ENCODE assay signal across 7 cellular contexts in genomic region chr15:84599906-84600305, GRCh38. TPM values are rescaled to one million over a fixed set of nuclear protein-coding genes. Genes with fewer than 3 reads are reported as not detected.
A peak's percentile ranks its signal among the peaks of the same experiment; 100 is the strongest.
DNase-seq lines count a peak whose midpoint lies in the region; ATAC-seq lines count a peak whose summit lies in the region.

No MANE protein-coding gene starts in this region.

- H3K4me1 Mint-ChIP-seq in effector memory CD8-positive, alpha-beta T cell (ENCODE audit: low read depth in 2 of 2): peaks cover 37 to 60% of the 10 kb centered on the region in 2 donors

- ATAC-seq in effector memory CD8-positive, alpha-beta T cell (replicated peaks): no peak
- no peak for ATAC-seq in esophagus mucosa
- ATAC-seq in GM19035 (IDR thresholded peaks at IDR 0.05; ENCODE audit: unreplicated experiment): no peak

- H3K36me3 Mint-ChIP-seq in effector memory CD8-positive, alpha-beta T cell (ENCODE audit: insufficient read depth): peaks cover 16% of the 10 kb centered on the region

- intact Hi-C loops in posterior vena cava (cut with DNase I): loop anchor here (10.0 kb wide), 3 partner anchors 145 to 325 kb away; partner anchors contain the start of gene ZNF592 (in 1 of the 2)

- H3K27ac Mint-ChIP-seq in effector memory CD8-positive, alpha-beta T cell: peak overlapping the region in 1 of 2 donors; percentile 90

- H3K27me3 Mint-ChIP-seq in effector memory CD8-positive, alpha-beta T cell: no peaks in the 10 kb centered on the region

- DNase-seq in COLO668 (lab: John Stamatoyannopoulos, UW; ENCODE audit: unreplicated experiment) (peak; percentile 19), NCI-H146 (lab: John Stamatoyannopoulos, UW) (peak; percentile 52), posterior vena cava (ENCODE audit: low spot score) (peak; percentile 71), kidney tubule cell (ENCODE audit: low spot score) (no peak)
- no peak for DNase-seq in effector memory CD8-positive, alpha-beta T cell

- peak overlapping the region; percentile 97 for H3K4me3 Mint-ChIP-seq in effector memory CD8-positive, alpha-beta T cell

- H3K9me3 Mint-ChIP-seq in effector memory CD8-positive, alpha-beta T cell: no peaks in the 10 kb centered on the region

RNA-seq across cellular contexts. Expression of gene ZSCAN2, which starts 0.9 kb away (rescaled TPM):
- total RNA-seq in posterior vena cava (1 to 10 TPM; 3.0 to 4.7 TPM), esophagus mucosa (0.92 TPM)

RNA-seq across cellular contexts. Expression of gene WDR73, which starts 54.2 kb away (rescaled TPM):
- total RNA-seq in posterior vena cava: 10 to 100 TPM; 18.0 to 18.7 TPM
- 23.7 TPM for total RNA-seq in esophagus mucosa

RNA-seq across cellular contexts. Expression of gene NMB, which starts 58.1 kb away (rescaled TPM):
- total RNA-seq in posterior vena cava (1 to 10 TPM; 5.7 to 8.7 TPM), esophagus mucosa (12.8 TPM)

Comparison
In these comparisons a context has a peak if more than half of its experiments do, and no peak if none do; other contexts are left out.
1. DNase-seq: peak in COLO668 (single experiment), NCI-H146 (single experiment) and posterior vena cava (single experiment); none in effector memory CD8-positive, alpha-beta T cell (0 of 3) and kidney tubule cell (single experiment).